Comparison of ENCODE assay signal across 14 cellular contexts in genomic region chr15:56207711-56208110, GRCh38. TPM values are rescaled to one million over a fixed set of nuclear protein-coding genes. Genes with fewer than 3 reads are reported as not detected.
DNase-seq lines count a peak whose midpoint lies in the region; ATAC-seq lines count a peak whose summit lies in the region.
"Had no signal": no experiment of that assay in that cellular context is flagged by ENCODE, and none has a peak within 500 bp of the region (broad histone marks: within the 10 kb centered on the region; RNA-seq: fewer than 3 reads in every experiment).

No MANE protein-coding gene starts in this region.

- no peaks in the 10 kb centered on the region for H3K27me3 Mint-ChIP-seq in T-helper 2 cell treated with Interferon-gamma antibody and Interleukin-4, amounts not matched to agents 5 μg/mL and 100 μg/mL, for 36 hours (ENCODE audit: low read depth)
- no peaks in the 10 kb centered on the region for H3K27me3 Mint-ChIP-seq in naive B cell
- H3K27me3 Mint-ChIP-seq: dendritic cell treated with granulocyte-macrophage colony-stimulating factor and Interleukin-4, amounts not matched to agents 40 ng/mL and 50 ng/mL, for 4 days had no signal

- H3K4me1 Mint-ChIP-seq in T-helper 2 cell treated with Interferon-gamma antibody and Interleukin-4, amounts not matched to agents 5 μg/mL and 100 μg/mL, for 36 hours (ENCODE audit: low read depth) = peaks cover 61% of the 10 kb centered on the region
- peaks cover 65 to 75% (median 69%) of the 10 kb centered on the region in 3 donors for H3K4me1 Mint-ChIP-seq in naive B cell
- H3K4me1 Mint-ChIP-seq: nephron had no signal

- ATAC-seq in GM21576 (IDR thresholded peaks at IDR 0.05; ENCODE audit: unreplicated experiment) (peak; percentile 34), naive B cell (ENCODE audit: low read depth in 2 of 2) (peak; percentile 47 to 48), HG03280 (IDR thresholded peaks at IDR 0.05; ENCODE audit: unreplicated experiment) (no peak), HG03432 (IDR thresholded peaks at IDR 0.05; ENCODE audit: unreplicated experiment) (no peak)
- ATAC-seq: sciatic nerve had no signal

- peaks cover 55% of the 10 kb centered on the region for H3K36me3 Mint-ChIP-seq in T-helper 2 cell treated with Interferon-gamma antibody and Interleukin-4, amounts not matched to agents 5 μg/mL and 100 μg/mL, for 36 hours (ENCODE audit: low read depth)
- peaks cover 21 to 30% of the 10 kb centered on the region in 2 donors for H3K36me3 Mint-ChIP-seq in naive B cell

- H3K9me3 Mint-ChIP-seq in T-helper 2 cell treated with Interferon-gamma antibody and Interleukin-4, amounts not matched to agents 5 μg/mL and 100 μg/mL, for 36 hours = peaks cover 35% of the 10 kb centered on the region
- peaks cover 7 to 32% (median 19%) of the 10 kb centered on the region in 7 donors for H3K9me3 Mint-ChIP-seq in naive B cell

- DNase-seq in NCI-H2227 treated with DMSO at 0.1 percent for 48 hours (lab: John Stamatoyannopoulos, UW) = peak; percentile 1
- no peak for DNase-seq in NCI-H2227 (lab: John Stamatoyannopoulos, UW; ENCODE audit: unreplicated experiment)
- DNase-seq in T-helper 2 cell treated with Interferon-gamma antibody and Interleukin-4, amounts not matched to agents 5 μg/mL and 100 μg/mL, for 36 hours (ENCODE audit: low spot score) = no peak
- peak; percentile 10 for DNase-seq in naive B cell
- no peak for DNase-seq in NOMO-1 (lab: John Stamatoyannopoulos, UW; ENCODE audit: unreplicated experiment in 2 of 2)
- DNase-seq: DMS 273 treated with DMSO at 0.1 percent for 48 hours, NCI-H1436, NCI-H69 had no signal

- peak overlapping the region; percentile 73 for H3K4me3 Mint-ChIP-seq in T-helper 2 cell treated with Interferon-gamma antibody and Interleukin-4, amounts not matched to agents 5 μg/mL and 100 μg/mL, for 36 hours
- H3K4me3 Mint-ChIP-seq in naive B cell = peak overlapping the region; percentile 53 to 86 (median 74)
- H3K4me3 Mint-ChIP-seq: dendritic cell treated with granulocyte-macrophage colony-stimulating factor and Interleukin-4, amounts not matched to agents 40 ng/mL and 50 ng/mL, for 4 days; nephron had no signal

- peak overlapping the region; percentile 65 for H3K27ac Mint-ChIP-seq in T-helper 2 cell treated with Interferon-gamma antibody and Interleukin-4, amounts not matched to agents 5 μg/mL and 100 μg/mL, for 36 hours
- H3K27ac Mint-ChIP-seq in naive B cell = peak overlapping the region; percentile 28 to 90 (median 78)
- H3K27ac Mint-ChIP-seq: dendritic cell treated with granulocyte-macrophage colony-stimulating factor and Interleukin-4, amounts not matched to agents 40 ng/mL and 50 ng/mL, for 4 days; nephron had no signal

RNA-seq across cellular contexts. Expression of gene RFX7, which starts 36.0 kb away (rescaled TPM):
- 1 to 10 TPM; 1.4 to 5.4 (median 3.8) TPM for polyA plus RNA-seq in naive B cell (ENCODE audit: low read depth in 6 of 6)

Comparison
In these comparisons a context has a peak if more than half of its experiments do, and no peak if none do; other contexts are left out.
1. DNase-seq: peak in NCI-H2227 treated with DMSO at 0.1 percent for 48 hours (single experiment) and naive B cell (single experiment); none in NCI-H2227 (single experiment), T-helper 2 cell treated with Interferon-gamma antibody and Interleukin-4, amounts not matched to agents 5 μg/mL and 100 μg/mL, for 36 hours (single experiment) and NOMO-1 (0 of 2).
2. ATAC-seq: peak in GM21576 (single experiment) and naive B cell (2 of 2); none in HG03280 (single experiment) and HG03432 (single experiment).